8 cellular contexts compared by ENCODE assay signal in genomic region chr4:8267077-8267476, GRCh38. TPM values are rescaled to one million over a fixed set of nuclear protein-coding genes. Genes with fewer than 3 reads are reported as not detected.
A peak's percentile ranks its signal among the peaks of the same experiment; 100 is the strongest.
DNase-seq lines count a peak whose midpoint lies in the region; ATAC-seq and TF ChIP-seq lines count a peak whose summit lies in the region.

No MANE protein-coding gene starts in this region.

- no peak overlapping the region for H3K4me3 Mint-ChIP-seq in T-helper 17 cell

- H3K27ac ChIP-seq in parathyroid adenoma: no peak overlapping the region

- H3K79me2 ChIP-seq in parathyroid adenoma: no peaks in the 10 kb centered on the region

- DNase-seq in NCI-H510A treated with DMSO at 0.1 percent for 48 hours (lab: John Stamatoyannopoulos, UW) (peak; percentile 28), NCI-H510A (lab: John Stamatoyannopoulos, UW) (no peak), HT1080 (ENCODE audit: low read depth) (peak; percentile 55), T-helper 17 cell (no peak), fibroblast of the aortic adventitia (ENCODE audit: low read depth) (peak; percentile 82), cortex of kidney (lab: John Stamatoyannopoulos, UW) (no peak), globus pallidus (ENCODE audit: low spot score) (no peak)

- ATAC-seq in T-helper 17 cell: peak; percentile 64

- H3K4me2 ChIP-seq in parathyroid adenoma (ENCODE audit: low read length): no peak overlapping the region

- H3K36me3 ChIP-seq in parathyroid adenoma (ENCODE audit: control insufficient read depth, insufficient read depth, low read length): no peaks in the 10 kb centered on the region

- H3K9ac ChIP-seq in parathyroid adenoma: no peak overlapping the region

- no peak overlapping the region for H3K4me3 ChIP-seq in fibroblast of the aortic adventitia (ENCODE audit: low read depth, low read length)
- no peak overlapping the region for H3K4me3 ChIP-seq in parathyroid adenoma (ENCODE audit: low read depth, low read length)

- no peaks in the 10 kb centered on the region for H3K36me3 Mint-ChIP-seq in T-helper 17 cell (ENCODE audit: low read depth)

- H3K27me3 ChIP-seq in parathyroid adenoma (ENCODE audit: control insufficient read depth, insufficient read depth, low read length): no peaks in the 10 kb centered on the region

- no peaks in the 10 kb centered on the region for H3K9me3 ChIP-seq in T-helper 17 cell (ENCODE audit: control insufficient read depth, low read length, poor library complexity, severe bottlenecking)
- H3K9me3 ChIP-seq in parathyroid adenoma (ENCODE audit: control insufficient read depth, low read length): no peaks in the 10 kb centered on the region

- no peak overlapping the region for H2AFZ ChIP-seq in parathyroid adenoma

- TF ChIP-seq CTCF in fibroblast of the aortic adventitia (IDR thresholded peaks at IDR 0.05; ENCODE audit: insufficient read depth, low read length) (peak; percentile 86), parathyroid adenoma (IDR thresholded peaks at IDR 0.05) (peak; percentile 56)

- no peaks in the 10 kb centered on the region for H3K4me1 Mint-ChIP-seq in T-helper 17 cell

- peaks cover 56% of the 10 kb centered on the region for H3K27me3 Mint-ChIP-seq in T-helper 17 cell

- no peak overlapping the region for H3K27ac Mint-ChIP-seq in T-helper 17 cell

- no peaks in the 10 kb centered on the region for H3K4me1 ChIP-seq in parathyroid adenoma

RNA-seq across cellular contexts. Expression of gene HTRA3, which starts 2.5 kb away (rescaled TPM):
- total RNA-seq in HT1080 (2014; rRNA removed; shearing (Covaris generic)): 0.16 and 0.20 TPM in 2 replicates
- polyA plus RNA-seq in HT1080 (2015; cell fraction: cytosol; rRNA removed): 0.30 and 0.34 TPM in 2 replicates
- 0.11 and 0.26 TPM in 2 replicates for polyA plus RNA-seq in HT1080 (2015; cell fraction: nucleus; rRNA removed)
- total RNA-seq in T-helper 17 cell: not detected
- total RNA-seq in fibroblast of the aortic adventitia (ENCODE audit: low replicate concordance): 7.6 and 9.6 TPM in 2 replicates

Comparison
In these comparisons a context has a peak if more than half of its experiments do, and no peak if none do; other contexts are left out.
1. DNase-seq: peak in NCI-H510A treated with DMSO at 0.1 percent for 48 hours (single experiment), HT1080 (single experiment) and fibroblast of the aortic adventitia (single experiment); none in NCI-H510A (single experiment), T-helper 17 cell (0 of 3), cortex of kidney (single experiment) and globus pallidus (single experiment).